In genomic region chr9:99351647-99352046, GRCh38 we compare ENCODE assay signal across 28 cellular contexts.
A peak's percentile ranks its signal among the peaks of the same experiment; 100 is the strongest.
DNase-seq lines count a peak whose midpoint lies in the region; ATAC-seq and TF ChIP-seq lines count a peak whose summit lies in the region.
"Had no signal": no experiment of that assay in that cellular context is flagged by ENCODE, and none has a peak within 500 bp of the region (broad histone marks: within the 10 kb centered on the region; RNA-seq: fewer than 3 reads in every experiment).

No MANE protein-coding gene starts in this region.

- H3K36me3 Mint-ChIP-seq in natural killer cell: no peaks in the 10 kb centered on the region
- H3K36me3 Mint-ChIP-seq: brain; natural killer cell treated with Interleukin-12 subunit alpha and Interleukin-12 subunit beta and Interleukin-15 and Interleukin-18, amount 100 ng/mL, for 72 hours had no signal

- DNase-seq in epithelial cell of esophagus (ENCODE audit: low read depth): no peak
- DNase-seq in activated T-cell treated with anti-CD3 and anti-CD28 coated beads, Interleukin-2, amount 50 U/mL, for 48 hours: no peak
- no peak for DNase-seq in SIG-M5 (lab: John Stamatoyannopoulos, UW)
- DNase-seq in natural killer cell: no peak
- DNase-seq: activated CD4-positive, alpha-beta T cell treated with anti-CD3 and anti-CD28 coated beads for 48 hours; activated naive CD4-positive, alpha-beta T cell treated with Interleukin-2 at 50 U/mL for 16 hours; activated T-cell treated with anti-CD3 and anti-CD28 coated beads, Interleukin-2, amount 50 U/mL, for 72 hours; adrenal gland; C1 segment of cervical spinal cord; Calu3; effector CD4-positive, alpha-beta T cell; EL; foreskin fibroblast; left ventricle myocardium superior; NCI-H1105; NCI-H2029 treated with DMSO at 0.1 percent for 48 hours; NCI-H446; RPMI8226; T-helper 17 cell; thyroid gland had no signal

- H3K4me2 ChIP-seq in OCI-LY3 (ENCODE audit: low read length): no peak overlapping the region

- no peak overlapping the region for H2AFZ ChIP-seq in OCI-LY3 (ENCODE audit: low read depth, low read length)

- H3K79me2 ChIP-seq in OCI-LY3 (ENCODE audit: low read length): no peaks in the 10 kb centered on the region

- H3K27ac ChIP-seq in 22Rv1: no peak overlapping the region
- no peak overlapping the region for H3K27ac ChIP-seq in OCI-LY3 (ENCODE audit: low read length)
- H3K27ac ChIP-seq: adrenal gland, SK-N-MC, thyroid gland had no signal

- no peaks in the 10 kb centered on the region for H3K36me3 ChIP-seq in OCI-LY3 (replicated peaks; ENCODE audit: low read depth, low read length)
- H3K36me3 ChIP-seq: adrenal gland, thyroid gland had no signal

- ATAC-seq in GM18873 (IDR thresholded peaks at IDR 0.05; ENCODE audit: low FRiP score, unreplicated experiment): no peak
- no peak for ATAC-seq in natural killer cell
- ATAC-seq: activated T-cell treated with anti-CD3 and anti-CD28 coated beads, Interleukin-2, amount 50 U/mL, for 72 hours; left ventricle myocardium superior; natural killer cell treated with Interleukin-12 subunit alpha and Interleukin-12 subunit beta and Interleukin-15 and Interleukin-18, amount 100 ng/mL, for 72 hours; T-helper 17 cell had no signal

- H3K4me3 Mint-ChIP-seq in natural killer cell: no peak overlapping the region
- H3K4me3 Mint-ChIP-seq: activated T-cell treated with anti-CD3 and anti-CD28 coated beads, Interleukin-2, amount 50 U/mL, for 72 hours; brain; natural killer cell treated with Interleukin-12 subunit alpha and Interleukin-12 subunit beta and Interleukin-15 and Interleukin-18, amount 100 ng/mL, for 72 hours; stimulated activated naive CD8-positive, alpha-beta T cell treated with anti-CD3 and anti-CD28 coated beads, Interleukin-15, Interleukin-2, amounts not matched to agents 100 ng/mL and 50 ng/mL, for 24 hours; T-helper 17 cell had no signal

- no peaks in the 10 kb centered on the region for H3K9me3 ChIP-seq in OCI-LY3 (ENCODE audit: insufficient read depth, low read length)
- H3K9me3 ChIP-seq: adrenal gland, thyroid gland had no signal

- H4K20me1 ChIP-seq in OCI-LY3 (ENCODE audit: insufficient read depth, low read length): no peaks in the 10 kb centered on the region

- H3K9ac ChIP-seq in OCI-LY3 (ENCODE audit: low read length): no peak overlapping the region

- H3K4me3 ChIP-seq in OCI-LY3 (ENCODE audit: low read length) (no peak overlapping the region), epithelial cell of esophagus (ENCODE audit: low read length) (no peak overlapping the region)
- H3K4me3 ChIP-seq: adrenal gland, SK-N-MC, thyroid gland had no signal

- intact Hi-C loops in natural killer cell (cut with micrococcal nuclease): no loop called here

- peaks cover 4 to 14% of the 10 kb centered on the region in 2 donors for H3K27me3 Mint-ChIP-seq in natural killer cell (ENCODE audit: low read depth in 2 of 2)

- H3K4me1 Mint-ChIP-seq in natural killer cell: no peaks in the 10 kb centered on the region
- H3K4me1 Mint-ChIP-seq: T-helper 17 cell had no signal

- no peak overlapping the region for H3K27ac Mint-ChIP-seq in natural killer cell
- H3K27ac Mint-ChIP-seq: activated T-cell treated with anti-CD3 and anti-CD28 coated beads, Interleukin-2, amount 50 U/mL, for 72 hours; natural killer cell treated with Interleukin-12 subunit alpha and Interleukin-12 subunit beta and Interleukin-15 and Interleukin-18, amount 100 ng/mL, for 72 hours; stimulated activated naive CD8-positive, alpha-beta T cell treated with anti-CD3 and anti-CD28 coated beads, Interleukin-15, Interleukin-2, amounts not matched to agents 100 ng/mL and 50 ng/mL, for 24 hours; T-helper 17 cell had no signal

- peaks cover 4% of the 10 kb centered on the region; the same call in 1 of the 2 replicates for H3K4me1 ChIP-seq in OCI-LY3 (ENCODE audit: low read length)
- H3K4me1 ChIP-seq: adrenal gland had no signal

- TF ChIP-seq CTCF in 22Rv1 (IDR thresholded peaks at IDR 0.05): peak; percentile 31
- TF ChIP-seq CTCF in GM12872 (IDR thresholded peaks at IDR 0.05; ENCODE audit: insufficient read depth, low read depth, low read length): 0 out of 3 replicates have a peak, but pooled peaks have one; percentile 7
- TF ChIP-seq CTCF in OCI-LY3 (IDR thresholded peaks at IDR 0.05; ENCODE audit: low read depth, low read length): 0 out of 2 replicates have a peak, but pooled peaks have one; percentile 18
- TF ChIP-seq CTCF in epithelial cell of esophagus (IDR thresholded peaks at IDR 0.05; ENCODE audit: insufficient read depth, low read depth, low read length, missing control alignments): peak; percentile 7
- no peak for TF ChIP-seq CTCF in natural killer cell (IDR thresholded peaks at IDR 0.05)

- no peaks in the 10 kb centered on the region for H3K27me3 ChIP-seq in OCI-LY3 (ENCODE audit: low read depth, low read length)
- H3K27me3 ChIP-seq: adrenal gland, thyroid gland had no signal

- H3K9me3 Mint-ChIP-seq in natural killer cell: no peaks in the 10 kb centered on the region
- H3K9me3 Mint-ChIP-seq: activated T-cell treated with anti-CD3 and anti-CD28 coated beads, Interleukin-2, amount 50 U/mL, for 72 hours; natural killer cell treated with Interleukin-12 subunit alpha and Interleukin-12 subunit beta and Interleukin-15 and Interleukin-18, amount 100 ng/mL, for 72 hours; stimulated activated naive CD8-positive, alpha-beta T cell treated with anti-CD3 and anti-CD28 coated beads, Interleukin-15, Interleukin-2, amounts not matched to agents 100 ng/mL and 50 ng/mL, for 24 hours had no signal
